In genomic region chr4:46445689-46446339, GRCh38 we compare ENCODE assay signal across 22 cellular contexts. TPM values are rescaled to one million over a fixed set of nuclear protein-coding genes. Genes with fewer than 3 reads are reported as not detected.
A peak's percentile ranks its signal among the peaks of the same experiment; 100 is the strongest.
DNase-seq lines count a peak whose midpoint lies in the region; ATAC-seq, FAIRE-seq and TF ChIP-seq lines count a peak whose summit lies in the region.
"Had no signal": no experiment of that assay in that cellular context is flagged by ENCODE, and none has a peak within 500 bp of the region (broad histone marks: within the 10 kb centered on the region; RNA-seq: fewer than 3 reads in every experiment).

No MANE protein-coding gene starts in this region.

- H3K9me3 Mint-ChIP-seq in activated naive CD4-positive, alpha-beta T cell treated with anti-CD3 and anti-CD28 coated beads, Interleukin-2, amount 50 U/mL, for 72 hours: peaks cover 1 to 4% of the 10 kb centered on the region in 2 donors

- no peak overlapping the region for H3K27ac Mint-ChIP-seq in activated naive CD4-positive, alpha-beta T cell treated with anti-CD3 and anti-CD28 coated beads, Interleukin-2, amount 50 U/mL, for 72 hours
- H3K27ac Mint-ChIP-seq: CD4-positive, alpha-beta memory T cell; HFFc6; T-helper 1 cell treated with Interleukin-12 subunit alpha and Interleukin-12 subunit beta and Interleukin-4 antibody, amounts not matched to agents 30 μg/mL and 1 μg/mL, for 36 hours had no signal

- H3K4me3 ChIP-seq in choroid plexus epithelial cell (ENCODE audit: low read depth, low read length): no peak overlapping the region
- H3K4me3 ChIP-seq: K562 had no signal

- ATAC-seq in HG03196 (IDR thresholded peaks at IDR 0.05; ENCODE audit: unreplicated experiment): no peak
- no peak for ATAC-seq in activated naive CD4-positive, alpha-beta T cell treated with anti-CD3 and anti-CD28 coated beads, Interleukin-2, amount 50 U/mL, for 72 hours
- ATAC-seq: K562, Right ventricle myocardium inferior had no signal

- no peak for FAIRE-seq in urothelium cell line (lab: Jason Lieb, UNC)
- FAIRE-seq: D721Med, K562 had no signal

- no peaks in the 10 kb centered on the region for H3K36me3 Mint-ChIP-seq in activated naive CD4-positive, alpha-beta T cell treated with anti-CD3 and anti-CD28 coated beads, Interleukin-2, amount 50 U/mL, for 72 hours
- H3K36me3 Mint-ChIP-seq: CD4-positive, alpha-beta memory T cell had no signal

- DNase-seq in DMS153 (lab: John Stamatoyannopoulos, UW) (peak; percentile 55), DMS153 treated with DMSO at 0.1 percent for 48 hours (lab: John Stamatoyannopoulos, UW; ENCODE audit: unreplicated experiment) (no peak), HuH-7.5 (ENCODE audit: low spot score) (peak; percentile 22), choroid plexus epithelial cell (ENCODE audit: low read depth) (peak; percentile 29), urothelium cell line (ENCODE audit: low spot score) (peak; percentile 13), germinal center (ENCODE audit: low spot score) (no peak)
- no peak for DNase-seq in activated naive CD4-positive, alpha-beta T cell treated with anti-CD3 and anti-CD28 coated beads, Interleukin-2, amount 50 U/mL, for 72 hours (ENCODE audit: low spot score in 2 of 2)
- DNase-seq: 8988T; BE2C; CD4-positive, alpha-beta memory T cell; HFFc6; MV-4-11; NCI-H1417 treated with DMSO at 0.1 percent for 48 hours; NCI-H2029; NCI-H2171; NCI-H446 treated with DMSO at 0.1 percent for 48 hours; NCI-H82 had no signal

- no peak for TF ChIP-seq CTCF in choroid plexus epithelial cell (conservative IDR thresholded peaks at IDR 0.05; ENCODE audit: low read depth, low read length)

RNA-seq across cellular contexts. Expression of gene GABRA2, which starts 55.9 kb away (rescaled TPM):
- not detected for total RNA-seq in activated naive CD4-positive, alpha-beta T cell treated with anti-CD3 and anti-CD28 coated beads, Interleukin-2, amount 50 U/mL, for 72 hours
- total RNA-seq: CD4-positive, alpha-beta memory T cell; HFFc6 had no signal

Comparison
In these comparisons a context has a peak if more than half of its experiments do, and no peak if none do; other contexts are left out.
1. DNase-seq: peak in DMS153 (single experiment), HuH-7.5 (single experiment), choroid plexus epithelial cell (single experiment) and urothelium cell line (single experiment); none in DMS153 treated with DMSO at 0.1 percent for 48 hours (single experiment), germinal center (single experiment) and activated naive CD4-positive, alpha-beta T cell treated with anti-CD3 and anti-CD28 coated beads, Interleukin-2, amount 50 U/mL, for 72 hours (0 of 2).